Comparison of ENCODE assay signal across 9 cellular contexts in the genomic region with DNA sequence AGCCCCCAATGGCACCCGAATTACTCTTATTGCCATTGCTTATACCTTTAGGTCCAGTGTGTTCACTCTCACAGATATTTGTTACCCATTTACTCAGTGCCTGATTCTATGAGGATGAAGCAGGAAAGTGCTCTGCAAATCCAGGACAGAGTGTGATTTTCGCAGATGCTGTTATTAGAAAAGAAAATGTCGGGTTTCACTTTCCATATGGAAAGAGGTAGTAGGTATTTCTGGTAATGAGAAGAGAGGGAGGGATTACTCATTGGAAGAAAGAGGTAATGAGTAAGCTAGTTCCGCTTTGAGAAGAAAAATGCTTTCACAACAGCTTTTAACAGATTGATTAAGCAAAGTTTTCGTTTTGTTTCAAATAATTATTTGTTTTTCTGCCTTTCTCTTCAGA.
DNase-seq lines count a peak whose midpoint lies in the region; ATAC-seq and TF ChIP-seq lines count a peak whose summit lies in the region.
"Had no signal": no experiment of that assay in that cellular context is flagged by ENCODE, and none has a peak within 500 bp of the region (broad histone marks: within the 10 kb centered on the region; RNA-seq: fewer than 3 reads in every experiment).

No MANE protein-coding gene starts in this region.

- no TSS peak for BruUV-seq in OCI-LY7 (replicated peaks; lab: Mats Ljungman, UMichigan)

- peak overlapping the region; percentile 18 for H3K4me3 ChIP-seq in thoracic aorta
- H3K4me3 ChIP-seq in OCI-LY7 (ENCODE audit: low read depth, low read length, poor library complexity, severe bottlenecking), result no peak overlapping the region

- POLR2A ChIA-PET in OCI-LY7 (lab: Charles Lee), result no interaction called here

- H4K20me1 ChIP-seq in OCI-LY7 (ENCODE audit: insufficient read depth, low read length), result no peaks in the 10 kb centered on the region

- H3K4me2 ChIP-seq in OCI-LY7 (ENCODE audit: low read length), result no peak overlapping the region

- H3K4me1 ChIP-seq in thoracic aorta (ENCODE audit: control insufficient read depth in 1 of 2, low read depth in 2 of 2), result no peaks in the 10 kb centered on the region
- H3K4me1 ChIP-seq in OCI-LY7 (ENCODE audit: insufficient read depth, low read length, poor library complexity, severe bottlenecking), result no peaks in the 10 kb centered on the region

- peak overlapping the region; percentile 84 for H3K27ac Mint-ChIP-seq in activated naive CD4-positive, alpha-beta T cell treated with anti-CD3 and anti-CD28 coated beads, Interleukin-2, amount 10 ng/mL, durations not matched to agents 7 days and 5 days

- no peaks in the 10 kb centered on the region for H3K79me2 ChIP-seq in OCI-LY7 (ENCODE audit: insufficient read depth, low read depth, low read length)

- TF ChIP-seq CTCF in thoracic aorta (IDR thresholded peaks at IDR 0.05) (no peak), OCI-LY7 (conservative IDR thresholded peaks at IDR 0.05; ENCODE audit: low read length) (no peak)

- H3K4me3 Mint-ChIP-seq in activated naive CD4-positive, alpha-beta T cell treated with anti-CD3 and anti-CD28 coated beads, Interleukin-2, amount 10 ng/mL, durations not matched to agents 7 days and 5 days, result no peak overlapping the region

- no peaks in the 10 kb centered on the region for H3K36me3 ChIP-seq in thoracic aorta
- H3K36me3 ChIP-seq in OCI-LY7 (ENCODE audit: insufficient read depth, low read length), result no peaks in the 10 kb centered on the region

- no peak for DNase-seq in activated naive CD4-positive, alpha-beta T cell treated with anti-CD3 and anti-CD28 coated beads, Interleukin-2, amount 10 ng/mL, durations not matched to agents 7 days and 5 days
- no peak for DNase-seq in activated naive CD4-positive, alpha-beta T cell (lab: John Stamatoyannopoulos, UW)
- DNase-seq in NOMO-1 treated with dmso at 0.1 percent for 144 hours (lab: John Stamatoyannopoulos, UW; ENCODE audit: unreplicated experiment), result peak; percentile 54
- no peak for DNase-seq in thoracic aorta (ENCODE audit: low spot score)
- no peak for DNase-seq in NCI-H1092 (lab: John Stamatoyannopoulos, UW)
- no peak for DNase-seq in OCI-LY7 (ENCODE audit: low spot score)
- DNase-seq in kidney glomerular epithelial cell (lab: John Stamatoyannopoulos, UW), result no peak
- DNase-seq: mammary epithelial cell had no signal

- CTCF ChIA-PET in activated naive CD4-positive, alpha-beta T cell treated with anti-CD3 and anti-CD28 coated beads, Interleukin-2, amount 10 ng/mL, durations not matched to agents 7 days and 5 days (lab: Charles Lee), result no interaction called here
- CTCF ChIA-PET in OCI-LY7 (lab: Charles Lee; ENCODE audit: unreplicated experiment), result no interaction called here

- H3K27me3 Mint-ChIP-seq in activated naive CD4-positive, alpha-beta T cell treated with anti-CD3 and anti-CD28 coated beads, Interleukin-2, amount 10 ng/mL, durations not matched to agents 7 days and 5 days, result no peaks in the 10 kb centered on the region

- H3K9me3 ChIP-seq in thoracic aorta (no peaks in the 10 kb centered on the region), OCI-LY7 (ENCODE audit: low read length) (no peaks in the 10 kb centered on the region)

- peaks cover 53% of the 10 kb centered on the region for H3K4me1 Mint-ChIP-seq in activated naive CD4-positive, alpha-beta T cell treated with anti-CD3 and anti-CD28 coated beads, Interleukin-2, amount 10 ng/mL, durations not matched to agents 7 days and 5 days

- H3K9me3 Mint-ChIP-seq in activated naive CD4-positive, alpha-beta T cell treated with anti-CD3 and anti-CD28 coated beads, Interleukin-2, amount 10 ng/mL, durations not matched to agents 7 days and 5 days, result peaks cover 2% of the 10 kb centered on the region

- H3K27me3 ChIP-seq in thoracic aorta (replicated peaks; ENCODE audit: insufficient read depth), result no peaks in the 10 kb centered on the region

- H3K9me2 ChIP-seq in OCI-LY7 (ENCODE audit: insufficient read depth, low read length), result no peaks in the 10 kb centered on the region

- H3K27ac ChIP-seq in thoracic aorta (no peak overlapping the region), OCI-LY7 (ENCODE audit: low read depth, low read length, poor library complexity, severe bottlenecking) (no peak overlapping the region)

- no peak overlapping the region for H2AFZ ChIP-seq in OCI-LY7 (ENCODE audit: low read length)

- peaks cover 7% of the 10 kb centered on the region for H3K36me3 Mint-ChIP-seq in activated naive CD4-positive, alpha-beta T cell treated with anti-CD3 and anti-CD28 coated beads, Interleukin-2, amount 10 ng/mL, durations not matched to agents 7 days and 5 days

- peak; percentile 50 for ATAC-seq in HG02870 (IDR thresholded peaks at IDR 0.05; ENCODE audit: unreplicated experiment)
- no peak for ATAC-seq in thoracic aorta (ENCODE audit: insufficient number of reproducible peaks, low FRiP score, low read depth)

- intact Hi-C loops in OCI-LY7 (cut with micrococcal nuclease; ENCODE audit: unreplicated experiment), result no loop called here
